25 cellular contexts compared by ENCODE assay signal in the genomic region with DNA sequence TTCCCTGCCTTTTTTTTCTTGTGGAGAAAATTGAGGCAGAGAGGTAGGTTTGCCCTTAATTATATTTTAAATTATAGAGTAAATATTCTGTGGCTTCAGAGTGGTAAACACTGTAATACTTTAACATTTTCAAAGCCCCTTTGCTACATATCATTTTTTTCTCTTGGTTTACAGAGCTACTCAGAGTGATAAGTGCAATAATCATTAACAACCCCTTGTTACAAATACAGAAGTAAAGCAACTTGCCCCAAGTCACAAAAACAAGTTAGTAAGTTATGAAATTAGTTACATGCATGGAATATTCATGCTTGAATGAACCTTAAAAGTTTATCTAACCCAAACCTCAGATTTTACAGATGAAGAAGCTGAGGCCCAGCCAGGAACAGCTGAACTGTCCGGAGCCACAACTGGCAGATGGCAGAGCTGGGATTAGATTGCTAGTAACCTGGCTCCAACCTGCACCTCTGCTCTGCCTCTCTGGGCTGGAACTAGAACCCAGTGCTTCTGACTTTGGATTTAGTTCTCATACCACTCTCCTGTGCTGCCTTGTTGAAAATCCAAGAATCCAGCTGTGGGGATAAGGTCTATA. TPM values are rescaled to one million over a fixed set of nuclear protein-coding genes. Genes with fewer than 3 reads are reported as not detected.
DNase-seq lines count a peak whose midpoint lies in the region; ATAC-seq, FAIRE-seq and TF ChIP-seq lines count a peak whose summit lies in the region.
"Had no signal": no experiment of that assay in that cellular context is flagged by ENCODE, and none has a peak within 500 bp of the region (broad histone marks: within the 10 kb centered on the region; RNA-seq: fewer than 3 reads in every experiment).

No MANE protein-coding gene starts in this region.

- ATAC-seq in GM18861 (IDR thresholded peaks at IDR 0.05; ENCODE audit: unreplicated experiment) (peak; percentile 62), GM23338 (no peak), HG03571 (IDR thresholded peaks at IDR 0.05; ENCODE audit: unreplicated experiment) (peak; percentile 61), HG03521 (IDR thresholded peaks at IDR 0.05; ENCODE audit: unreplicated experiment) (no peak)
- no peak for ATAC-seq in activated CD8-positive, alpha-beta memory T cell treated with anti-CD3 and anti-CD28 coated beads, Interleukin-2, amount 10 ng/mL, durations not matched to agents 7 days and 5 days
- ATAC-seq: A549, GM12878 had no signal

- peaks cover 3% of the 10 kb centered on the region for H3K27me3 Mint-ChIP-seq in GM23338 (ENCODE audit: insufficient read depth, low read depth, poor library complexity)
- peaks cover 20% of the 10 kb centered on the region for H3K27me3 Mint-ChIP-seq in activated CD8-positive, alpha-beta memory T cell treated with anti-CD3 and anti-CD28 coated beads, Interleukin-2, amount 10 ng/mL, durations not matched to agents 7 days and 5 days
- H3K27me3 Mint-ChIP-seq in activated CD4-positive, alpha-beta memory T cell treated with anti-CD3 and anti-CD28 coated beads, Interleukin-2, amount 10 ng/mL, durations not matched to agents 7 days and 5 days = peaks cover 23% of the 10 kb centered on the region

- DNase-seq in GM18507 (ENCODE audit: extremely low spot score, insufficient read length, low read depth) (no peak), GM23338 (ENCODE audit: low spot score) (no peak)
- DNase-seq in activated CD8-positive, alpha-beta memory T cell treated with anti-CD3 and anti-CD28 coated beads, Interleukin-2, amount 10 ng/mL, durations not matched to agents 7 days and 5 days = no peak
- DNase-seq in activated CD4-positive, alpha-beta memory T cell treated with anti-CD3 and anti-CD28 coated beads, Interleukin-2, amount 10 ng/mL, durations not matched to agents 7 days and 5 days = no peak
- DNase-seq: 8988T; ACHN; AML-193; BE2C; CD4-positive, alpha-beta T cell; CD8-positive, alpha-beta memory T cell; DMS 273 treated with DMSO at 0.1 percent for 48 hours; DMS79; EL; GDM1; GM23248 had no signal

- no peak overlapping the region for H3K4me3 Mint-ChIP-seq in GM23338
- H3K4me3 Mint-ChIP-seq in activated CD8-positive, alpha-beta memory T cell treated with anti-CD3 and anti-CD28 coated beads, Interleukin-2, amount 10 ng/mL, durations not matched to agents 7 days and 5 days = no peak overlapping the region
- no peak overlapping the region for H3K4me3 Mint-ChIP-seq in activated CD4-positive, alpha-beta memory T cell treated with anti-CD3 and anti-CD28 coated beads, Interleukin-2, amount 10 ng/mL, durations not matched to agents 7 days and 5 days
- H3K4me3 Mint-ChIP-seq: CD14-positive monocyte; CD4-positive, alpha-beta T cell; CD8-positive, alpha-beta memory T cell; H9 had no signal

- POLR2A ChIA-PET in activated CD4-positive, alpha-beta memory T cell treated with anti-CD3 and anti-CD28 coated beads, Interleukin-2, amount 10 ng/mL, durations not matched to agents 7 days and 5 days (lab: Charles Lee) = no interaction called here

- H3K27ac Mint-ChIP-seq in GM23338 = no peak overlapping the region
- no peak overlapping the region for H3K27ac Mint-ChIP-seq in activated CD8-positive, alpha-beta memory T cell treated with anti-CD3 and anti-CD28 coated beads, Interleukin-2, amount 10 ng/mL, durations not matched to agents 7 days and 5 days
- H3K27ac Mint-ChIP-seq in activated CD4-positive, alpha-beta memory T cell treated with anti-CD3 and anti-CD28 coated beads, Interleukin-2, amount 10 ng/mL, durations not matched to agents 7 days and 5 days = no peak overlapping the region
- H3K27ac Mint-ChIP-seq: CD4-positive, alpha-beta T cell; H9 had no signal

- no peaks in the 10 kb centered on the region for H3F3A ChIP-seq in GM23338 (replicated peaks; ENCODE audit: low read depth)

- CTCF ChIA-PET in activated CD8-positive, alpha-beta memory T cell treated with anti-CD3 and anti-CD28 coated beads, Interleukin-2, amount 10 ng/mL, durations not matched to agents 7 days and 5 days (lab: Charles Lee) = interaction anchor here (0.9 to 1.1 kb wide), 2 partner anchors 9 to 87 kb away, joined by 3 read pairs; no protein-coding TSS in a partner anchor
- CTCF ChIA-PET in activated CD4-positive, alpha-beta memory T cell treated with anti-CD3 and anti-CD28 coated beads, Interleukin-2, amount 10 ng/mL, durations not matched to agents 7 days and 5 days (lab: Charles Lee) = interaction anchor here (1.3 to 1.5 kb wide), 2 partner anchors 9 to 87 kb away, joined by 5 to 6 read pairs; no protein-coding TSS in a partner anchor

- H3K27ac ChIP-seq in GM23338 (ENCODE audit: low read depth) = no peak overlapping the region
- H3K27ac ChIP-seq: A549; BLaER1 treated with 17β-estradiol and CSF1 and Interleukin-3, amounts not matched to agents 10 nM and 100 nM; GM23248 had no signal

- peaks cover 20% of the 10 kb centered on the region for H3K9me3 Mint-ChIP-seq in GM23338
- H3K9me3 Mint-ChIP-seq in activated CD8-positive, alpha-beta memory T cell treated with anti-CD3 and anti-CD28 coated beads, Interleukin-2, amount 10 ng/mL, durations not matched to agents 7 days and 5 days (ENCODE audit: low read depth) = peaks cover 3% of the 10 kb centered on the region
- H3K9me3 Mint-ChIP-seq in activated CD4-positive, alpha-beta memory T cell treated with anti-CD3 and anti-CD28 coated beads, Interleukin-2, amount 10 ng/mL, durations not matched to agents 7 days and 5 days = peaks cover 8% of the 10 kb centered on the region

- H2AFZ ChIP-seq in GM23338 = peak overlapping the region; percentile 63
- H2AFZ ChIP-seq: GM23248 had no signal

- no peaks in the 10 kb centered on the region for H3K9me2 ChIP-seq in GM23338 (ENCODE audit: insufficient read depth)

- no peak overlapping the region for H3K4me3 ChIP-seq in GM23338
- H3K4me3 ChIP-seq: A549; BLaER1 treated with 17β-estradiol and CSF1 and Interleukin-3, amounts not matched to agents 10 nM and 100 nM; GM12878; GM23248 had no signal

- no peaks in the 10 kb centered on the region for H4K20me1 ChIP-seq in GM23338 (replicated peaks; ENCODE audit: insufficient read depth)
- H4K20me1 ChIP-seq: BLaER1 treated with 17β-estradiol and CSF1 and Interleukin-3, amounts not matched to agents 10 nM and 100 nM had no signal

- peak; percentile 66 for FAIRE-seq in GM18507 (lab: Jason Lieb, UNC)
- FAIRE-seq: A549, D721Med, GM12878 had no signal

- no peak for TF ChIP-seq CTCF in GM23338 (conservative IDR thresholded peaks at IDR 0.05; ENCODE audit: low read depth in 2 of 2)

- H3K36me3 ChIP-seq in GM23338 (ENCODE audit: insufficient read depth) = no peaks in the 10 kb centered on the region
- H3K36me3 ChIP-seq: BE2C; BLaER1 treated with 17β-estradiol and CSF1 and Interleukin-3, amounts not matched to agents 10 nM and 100 nM had no signal

- no peaks in the 10 kb centered on the region for H3K4me1 ChIP-seq in GM23338 (ENCODE audit: insufficient read depth)
- H3K4me1 ChIP-seq: A549; BE2C; BLaER1 treated with 17β-estradiol and CSF1 and Interleukin-3, amounts not matched to agents 10 nM and 100 nM had no signal

- H3K4me2 ChIP-seq in GM23338 = no peak overlapping the region
- H3K4me2 ChIP-seq: A549; BLaER1 treated with 17β-estradiol and CSF1 and Interleukin-3, amounts not matched to agents 10 nM and 100 nM had no signal

- H3K4me1 Mint-ChIP-seq in GM23338 = no peaks in the 10 kb centered on the region
- H3K4me1 Mint-ChIP-seq in activated CD8-positive, alpha-beta memory T cell treated with anti-CD3 and anti-CD28 coated beads, Interleukin-2, amount 10 ng/mL, durations not matched to agents 7 days and 5 days = peaks cover 2% of the 10 kb centered on the region
- no peaks in the 10 kb centered on the region for H3K4me1 Mint-ChIP-seq in activated CD4-positive, alpha-beta memory T cell treated with anti-CD3 and anti-CD28 coated beads, Interleukin-2, amount 10 ng/mL, durations not matched to agents 7 days and 5 days
- H3K4me1 Mint-ChIP-seq: CD14-positive monocyte, H9 had no signal

- H3K27me3 ChIP-seq in GM23338 (ENCODE audit: insufficient read depth) = no peaks in the 10 kb centered on the region
- H3K27me3 ChIP-seq: BE2C; BLaER1 treated with 17β-estradiol and CSF1 and Interleukin-3, amounts not matched to agents 10 nM and 100 nM had no signal

- peaks cover 6% of the 10 kb centered on the region; the same call in 2 of the 3 replicates for H3K36me3 Mint-ChIP-seq in GM23338 (ENCODE audit: low read depth)
- H3K36me3 Mint-ChIP-seq in activated CD8-positive, alpha-beta memory T cell treated with anti-CD3 and anti-CD28 coated beads, Interleukin-2, amount 10 ng/mL, durations not matched to agents 7 days and 5 days = peaks cover 5% of the 10 kb centered on the region
- no peaks in the 10 kb centered on the region for H3K36me3 Mint-ChIP-seq in activated CD4-positive, alpha-beta memory T cell treated with anti-CD3 and anti-CD28 coated beads, Interleukin-2, amount 10 ng/mL, durations not matched to agents 7 days and 5 days (ENCODE audit: low read depth)
- H3K36me3 Mint-ChIP-seq: CD14-positive monocyte had no signal

- no peaks in the 10 kb centered on the region for H3K79me2 ChIP-seq in GM23338 (replicated peaks; ENCODE audit: insufficient read depth)

TF ChIP-seq in GM23338, 12 proteins besides CTCF, POLR2A, EP300 and RAD21 (continues in another document):
- no peak for TF ChIP-seq STAT1 (IDR thresholded peaks at IDR 0.05; ENCODE audit: unreplicated experiment)
- no peak for TF ChIP-seq POLR2AphosphoS5 (IDR thresholded peaks at IDR 0.05; ENCODE audit: low read depth)
- no peak for TF ChIP-seq EZH2phosphoT487 (IDR thresholded peaks at IDR 0.05; ENCODE audit: unreplicated experiment)
- TF ChIP-seq CREB1 (CRISPR knock-in tag; IDR thresholded peaks at IDR 0.05; ENCODE audit: low read depth) = no peak
- no peak for TF ChIP-seq ZNF114 (CRISPR knock-in tag; IDR thresholded peaks at IDR 0.05)
- no peak for TF ChIP-seq ZNF331 (CRISPR knock-in tag; IDR thresholded peaks at IDR 0.05; ENCODE audit: low read depth)
- TF ChIP-seq NANOG (IDR thresholded peaks at IDR 0.05; ENCODE audit: borderline replicate concordance) = no peak

RNA-seq across cellular contexts. Expression of gene TNN, which starts 48.7 kb away (rescaled TPM):
- 0.08 and 0.31 TPM in 2 replicates for total RNA-seq in GM23338 (2014; rRNA removed; shearing (Covaris generic))
- 0.09 and 0.18 TPM in 2 replicates for polyA plus RNA-seq in GM23338 (2016; fragmentation: Nextera tagmentation; extraction: Ambion mirVana)
- total RNA-seq in activated CD8-positive, alpha-beta memory T cell treated with anti-CD3 and anti-CD28 coated beads, Interleukin-2, amount 10 ng/mL, durations not matched to agents 7 days and 5 days = not detected
- not detected for total RNA-seq in activated CD4-positive, alpha-beta memory T cell treated with anti-CD3 and anti-CD28 coated beads, Interleukin-2, amount 10 ng/mL, durations not matched to agents 7 days and 5 days
- total RNA-seq: CD4-positive, alpha-beta T cell; CD8-positive, alpha-beta memory T cell; GM23248; H4 had no signal
- polyA plus RNA-seq: A549; CD14-positive monocyte; CD8-positive, alpha-beta memory T cell; GM23248 had no signal

Comparison
In these comparisons a context has a peak if more than half of its experiments do, and no peak if none do; other contexts are left out.
1. ATAC-seq: peak in GM18861 (single experiment) and HG03571 (single experiment); none in GM23338 (single experiment), activated CD8-positive, alpha-beta memory T cell treated with anti-CD3 and anti-CD28 coated beads, Interleukin-2, amount 10 ng/mL, durations not matched to agents 7 days and 5 days (single experiment) and HG03521 (single experiment).